ENCODE assay signal across 11 cellular contexts in the genomic region with DNA sequence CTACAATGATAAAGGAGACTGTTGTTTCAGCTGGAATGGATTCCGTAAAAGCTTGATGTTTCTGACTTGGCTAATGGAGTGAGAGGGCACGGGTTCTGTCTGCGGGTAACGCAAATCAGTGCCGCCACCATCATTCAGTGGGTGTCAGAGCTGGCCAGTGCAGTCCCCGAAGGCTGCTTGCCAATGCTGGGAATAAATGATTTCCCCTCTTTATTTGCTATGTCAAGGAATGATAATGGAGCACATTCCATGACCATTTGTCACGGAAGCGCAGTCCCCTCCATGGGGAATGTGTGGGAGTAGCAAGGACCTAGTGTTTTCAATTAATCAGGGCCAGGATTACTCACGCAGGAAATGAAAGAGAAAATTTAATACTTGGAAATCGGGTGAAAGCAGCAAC.
DNase-seq lines count a peak whose midpoint lies in the region; TF ChIP-seq lines count a peak whose summit lies in the region.
"Had no signal": no experiment of that assay in that cellular context is flagged by ENCODE, and none has a peak within 500 bp of the region (broad histone marks: within the 10 kb centered on the region; RNA-seq: fewer than 3 reads in every experiment).

No MANE protein-coding gene starts in this region.

- H2AFZ ChIP-seq in SK-N-SH (ENCODE audit: low read depth): no peak overlapping the region
- H2AFZ ChIP-seq in osteoblast (ENCODE audit: low read length): no peak overlapping the region

- WGBS in SK-N-SH (ENCODE audit: low lambda C conversion rate): 5% methylated on average over 10 of the region's 10 CpGs

- POLR2A ChIA-PET in SK-N-SH (lab: Yijun Ruan, JAX): no interaction called here

- no peak for TF ChIP-seq CTCF in SK-N-SH (IDR thresholded peaks at IDR 0.05)
- no peak for TF ChIP-seq CTCF in osteoblast (IDR thresholded peaks at IDR 0.05; ENCODE audit: extremely low read depth, low read depth, low read length)

- no peaks in the 10 kb centered on the region for H4K20me1 ChIP-seq in SK-N-SH (ENCODE audit: insufficient read depth)
- no peaks in the 10 kb centered on the region for H4K20me1 ChIP-seq in osteoblast (ENCODE audit: insufficient read depth, low read length)

- DNase-seq in Daoy (ENCODE audit: low read depth) (peak; percentile 95), SK-N-SH (no peak), fibroblast of the conjunctiva (ENCODE audit: low read depth) (peak; percentile 10), osteoblast (ENCODE audit: insufficient read length, low spot score, missing footprints) (no peak), mucosa of gallbladder (ENCODE audit: low spot score) (no peak), NCI-H1694 (lab: John Stamatoyannopoulos, UW) (no peak)
- DNase-seq in activated CD4-positive, alpha-beta T cell treated with anti-CD3 and anti-CD28 coated beads, Interleukin-2, amount 50 U/mL, for 4 hours: no peak
- DNase-seq in activated CD4-positive, alpha-beta T cell treated with anti-CD3 and anti-CD28 coated beads for 4 hours: no peak
- DNase-seq: dorsolateral prefrontal cortex; NCI-H1048; stimulated activated naive CD8-positive, alpha-beta T cell treated with anti-CD3 and anti-CD28 coated beads, Interleukin-15, amount 100 ng/mL, for 72 hours had no signal

- no peaks in the 10 kb centered on the region for H3K9me3 ChIP-seq in SK-N-SH
- H3K9me3 ChIP-seq in osteoblast (ENCODE audit: low read depth, low read length): peaks cover 2% of the 10 kb centered on the region

- H3F3A ChIP-seq in SK-N-SH (replicated peaks; ENCODE audit: insufficient read depth): peaks cover 3% of the 10 kb centered on the region

- H3K79me2 ChIP-seq in SK-N-SH (ENCODE audit: insufficient read depth) (no peaks in the 10 kb centered on the region), osteoblast (ENCODE audit: insufficient read depth, low read length) (no peaks in the 10 kb centered on the region)

- H3K9me2 ChIP-seq in SK-N-SH: no peaks in the 10 kb centered on the region

- no peaks in the 10 kb centered on the region for H3K4me1 ChIP-seq in SK-N-SH (ENCODE audit: control insufficient read depth in 1 of 2, insufficient read depth in 2 of 2, low read depth in 1 of 2, low read length in 1 of 2)
- H3K4me1 ChIP-seq in osteoblast (ENCODE audit: insufficient read depth, low read length): no peaks in the 10 kb centered on the region

- peak overlapping the region in 1 of 2 experiments; percentile 3; a peak in 2 of 4 replicates for H3K4me3 ChIP-seq in SK-N-SH (ENCODE audit: low read depth in 2 of 2, low read length in 1 of 2)
- H3K4me3 ChIP-seq in osteoblast (ENCODE audit: insufficient read depth, low read length): no peak overlapping the region
- H3K4me3 ChIP-seq: dorsolateral prefrontal cortex had no signal

- no peak for TF ChIP-seq EP300 in SK-N-SH (IDR thresholded peaks at IDR 0.05; ENCODE audit: borderline replicate concordance in 1 of 2, low read depth in 1 of 2, low read length in 1 of 2)

- no peaks in the 10 kb centered on the region for H3K36me3 ChIP-seq in SK-N-SH (replicated peaks in 1 of 2; ENCODE audit: control insufficient read depth in 1 of 2, insufficient read depth in 2 of 2, low read length in 1 of 2)
- H3K36me3 ChIP-seq in osteoblast (ENCODE audit: insufficient read depth, low read length): no peaks in the 10 kb centered on the region

- H3K4me2 ChIP-seq in SK-N-SH (peak overlapping the region; percentile 61), osteoblast (ENCODE audit: insufficient read depth, low read length) (peak overlapping the region; percentile 13)

- CTCF ChIA-PET in SK-N-SH (lab: Yijun Ruan, JAX): no interaction called here

- peaks cover 6% of the 10 kb centered on the region; the same call in 1 of the 2 replicates for H3K27me3 ChIP-seq in SK-N-SH (ENCODE audit: insufficient read depth)
- no peaks in the 10 kb centered on the region for H3K27me3 ChIP-seq in osteoblast (ENCODE audit: insufficient read depth, low read length)

- H3K27ac ChIP-seq in SK-N-SH (ENCODE audit: low read depth in 2 of 2, low read length in 1 of 2) (peak overlapping the region in 1 of 2 experiments; percentile 37; a peak in 1 of 4 replicates), osteoblast (ENCODE audit: low read depth, low read length) (no peak overlapping the region)
- H3K27ac ChIP-seq: dorsolateral prefrontal cortex had no signal

- no peak overlapping the region for H3K9ac ChIP-seq in SK-N-SH

- no peak for TF ChIP-seq RAD21 in SK-N-SH (IDR thresholded peaks at IDR 0.05; ENCODE audit: low read length)

TF ChIP-seq in SK-N-SH, 30 proteins besides CTCF, POLR2A, EP300 and RAD21:
- TF ChIP-seq TCF12 (IDR thresholded peaks at IDR 0.05) (peak; percentile 60), PBX3 (IDR thresholded peaks at IDR 0.05) (peak; percentile 51; the same call in 1 of the 2 replicates), FOSL2 (IDR thresholded peaks at IDR 0.05; ENCODE audit: borderline replicate concordance, low read depth) (peak; percentile 43; the same call in 1 of the 2 replicates), JUND (IDR thresholded peaks at IDR 0.05) (peak; percentile 23; the same call in 1 of the 2 replicates), FOXJ3 (CRISPR knock-in tag; IDR thresholded peaks at IDR 0.05) (no peak)

Comparison
In these comparisons a context has a peak if more than half of its experiments do, and no peak if none do; other contexts are left out.
1. DNase-seq: peak in Daoy (single experiment) and fibroblast of the conjunctiva (single experiment); none in SK-N-SH (single experiment), osteoblast (single experiment), mucosa of gallbladder (single experiment), NCI-H1694 (single experiment), activated CD4-positive, alpha-beta T cell treated with anti-CD3 and anti-CD28 coated beads, Interleukin-2, amount 50 U/mL, for 4 hours (0 of 2) and activated CD4-positive, alpha-beta T cell treated with anti-CD3 and anti-CD28 coated beads for 4 hours (0 of 2).